16 cellular contexts compared by ENCODE assay signal in the genomic region with DNA sequence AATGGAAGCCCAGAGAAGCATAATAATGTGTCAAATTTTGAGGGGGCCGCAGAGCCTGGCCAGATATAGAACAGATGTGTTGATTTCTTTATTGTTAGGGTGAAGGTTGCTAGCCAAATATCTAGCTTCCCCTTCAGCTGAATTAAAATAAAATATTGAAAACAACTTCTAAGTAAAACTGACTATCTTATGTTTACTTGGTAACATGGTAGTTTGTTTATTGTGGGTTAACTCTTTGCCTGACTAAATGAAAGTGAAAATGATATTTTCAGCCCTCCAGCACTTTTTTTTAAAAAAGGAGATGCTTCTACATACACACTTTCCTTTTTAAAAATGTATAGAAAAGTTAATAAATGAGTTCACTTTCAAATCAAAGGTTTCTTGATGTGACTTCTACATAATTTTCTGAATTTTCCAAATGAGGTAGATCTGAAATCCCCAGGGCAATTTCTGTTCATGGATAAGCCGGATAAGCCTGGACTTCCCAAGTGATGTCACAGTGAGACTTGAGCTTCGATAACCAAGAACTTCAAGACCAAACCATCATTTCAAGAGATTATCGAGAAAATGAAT.
DNase-seq lines count a peak whose midpoint lies in the region; ATAC-seq and TF ChIP-seq lines count a peak whose summit lies in the region.
"Had no signal": no experiment of that assay in that cellular context is flagged by ENCODE, and none has a peak within 500 bp of the region (broad histone marks: within the 10 kb centered on the region; RNA-seq: fewer than 3 reads in every experiment).

No MANE protein-coding gene starts in this region.

- peak overlapping the region; percentile 11 for H3K4me3 Mint-ChIP-seq in activated CD4-positive, alpha-beta T cell treated with anti-CD3 and anti-CD28 coated beads, Interleukin-2, amount 10 ng/mL, durations not matched to agents 7 days and 5 days
- no peak overlapping the region for H3K4me3 Mint-ChIP-seq in activated CD4-positive, alpha-beta T cell treated with anti-CD3 and anti-CD28 coated beads for 36 hours
- H3K4me3 Mint-ChIP-seq: activated naive CD8-positive, alpha-beta T cell had no signal

- no peaks in the 10 kb centered on the region for H3K36me3 ChIP-seq in MM.1S (replicated peaks; ENCODE audit: insufficient read depth, low read length)
- H3K36me3 ChIP-seq in mesenchymal stem cell (ENCODE audit: control insufficient read depth in 1 of 2, insufficient read depth in 2 of 2, low read depth in 1 of 2, low read length in 2 of 2) = no peaks in the 10 kb centered on the region
- H3K36me3 ChIP-seq: tibial nerve had no signal

- H3F3A ChIP-seq in MM.1S (ENCODE audit: insufficient read depth, low read length) = peaks cover 3% of the 10 kb centered on the region; the same call in 1 of the 2 replicates

- peaks cover 10% of the 10 kb centered on the region for H3K9me3 Mint-ChIP-seq in activated CD4-positive, alpha-beta T cell treated with anti-CD3 and anti-CD28 coated beads, Interleukin-2, amount 10 ng/mL, durations not matched to agents 7 days and 5 days
- no peaks in the 10 kb centered on the region for H3K9me3 Mint-ChIP-seq in activated CD4-positive, alpha-beta T cell treated with anti-CD3 and anti-CD28 coated beads for 36 hours (ENCODE audit: low read depth)

- peak overlapping the region; percentile 65 for H3K27ac Mint-ChIP-seq in activated CD4-positive, alpha-beta T cell treated with anti-CD3 and anti-CD28 coated beads, Interleukin-2, amount 10 ng/mL, durations not matched to agents 7 days and 5 days
- no peak overlapping the region for H3K27ac Mint-ChIP-seq in activated CD4-positive, alpha-beta T cell treated with anti-CD3 and anti-CD28 coated beads for 36 hours
- H3K27ac Mint-ChIP-seq: activated naive CD8-positive, alpha-beta T cell had no signal

- no peaks in the 10 kb centered on the region for H3K27me3 ChIP-seq in MM.1S (replicated peaks; ENCODE audit: insufficient read depth, low read length)
- H3K27me3 ChIP-seq in mesenchymal stem cell (ENCODE audit: control insufficient read depth in 1 of 2, insufficient read depth in 1 of 2, low read length in 2 of 2) = no peaks in the 10 kb centered on the region
- H3K27me3 ChIP-seq: tibial nerve had no signal

- DNase-seq in activated CD4-positive, alpha-beta T cell treated with anti-CD3 and anti-CD28 coated beads, Interleukin-2, amount 10 ng/mL, durations not matched to agents 7 days and 5 days = no peak
- DNase-seq in activated CD4-positive, alpha-beta T cell treated with anti-CD3 and anti-CD28 coated beads for 36 hours = no peak
- DNase-seq in GM20000 (ENCODE audit: low spot score) (peak; percentile 23), MM.1S (peak; percentile 36), mesenchymal stem cell (peak; percentile 9), GM10248 (ENCODE audit: extremely low spot score) (no peak), NCI-H2107 (lab: John Stamatoyannopoulos, UW) (no peak)
- no peak for DNase-seq in effector CD8-positive, alpha-beta T cell (lab: John Stamatoyannopoulos, UW)
- DNase-seq: hypothalamus, NCI-H1694, NCI-H510A, small intestine had no signal

- TF ChIP-seq CTCF in GM20000 (IDR thresholded peaks at IDR 0.05; ENCODE audit: extremely low read depth, missing control alignments) = no peak
- no peak for TF ChIP-seq CTCF in MM.1S (IDR thresholded peaks at IDR 0.05; ENCODE audit: low read length)
- TF ChIP-seq CTCF in GM10248 (IDR thresholded peaks at IDR 0.05; ENCODE audit: control extremely low read depth, extremely low read depth, low read depth, missing control alignments) = no peak

- H3K4me3 ChIP-seq in MM.1S (ENCODE audit: low read length) = peak overlapping the region; percentile 11; the same call in 1 of the 2 replicates
- no peak overlapping the region for H3K4me3 ChIP-seq in mesenchymal stem cell (ENCODE audit: insufficient read depth in 1 of 2, low read depth in 1 of 2, low read length in 2 of 2)
- H3K4me3 ChIP-seq: tibial nerve had no signal

- H3K4me2 ChIP-seq in MM.1S (ENCODE audit: low read depth, low read length) = peak overlapping the region; percentile 36
- H3K4me2 ChIP-seq in mesenchymal stem cell (ENCODE audit: low read length, poor library complexity, severe bottlenecking) = no peak overlapping the region

- peaks cover 11% of the 10 kb centered on the region for H3K27me3 Mint-ChIP-seq in activated CD4-positive, alpha-beta T cell treated with anti-CD3 and anti-CD28 coated beads, Interleukin-2, amount 10 ng/mL, durations not matched to agents 7 days and 5 days
- H3K27me3 Mint-ChIP-seq in activated CD4-positive, alpha-beta T cell treated with anti-CD3 and anti-CD28 coated beads for 36 hours = peaks cover 9% of the 10 kb centered on the region

- H3K79me2 ChIP-seq in MM.1S (ENCODE audit: low read length) = no peaks in the 10 kb centered on the region

- H3K27ac ChIP-seq in MM.1S (ENCODE audit: low read length) (no peak overlapping the region), mesenchymal stem cell (ENCODE audit: low read length, poor library complexity, severe bottlenecking) (no peak overlapping the region)
- H3K27ac ChIP-seq: C4-2B, tibial nerve had no signal

- no peak overlapping the region for H4K91ac ChIP-seq in mesenchymal stem cell (ENCODE audit: low read length)

- H3K14ac ChIP-seq in mesenchymal stem cell (ENCODE audit: low read length in 2 of 2) = no peak overlapping the region

- POLR2A ChIA-PET in activated CD4-positive, alpha-beta T cell treated with anti-CD3 and anti-CD28 coated beads, Interleukin-2, amount 10 ng/mL, durations not matched to agents 7 days and 5 days (lab: Charles Lee) = interaction anchor here (0.6 kb wide), 1 partner anchor 736 kb away, joined by 4 read pairs; no protein-coding TSS in a partner anchor
- POLR2A ChIA-PET in activated CD4-positive, alpha-beta T cell treated with anti-CD3 and anti-CD28 coated beads for 36 hours (lab: Charles Lee) = interaction anchor here (0.6 kb wide), 1 partner anchor 292 kb away, joined by 3 read pairs; no protein-coding TSS in a partner anchor
- POLR2A ChIA-PET in GM10248 (lab: Yijun Ruan, JAX) = no interaction called here

- H3K18ac ChIP-seq in mesenchymal stem cell (ENCODE audit: low read depth in 1 of 2, low read length in 2 of 2) = no peak overlapping the region

- no peaks in the 10 kb centered on the region for H3K79me1 ChIP-seq in mesenchymal stem cell (replicated peaks; ENCODE audit: low read length, poor library complexity, severe bottlenecking)

- 83% methylated on average over 1 of the region's 4 CpGs for WGBS in mesenchymal stem cell

- H3K4ac ChIP-seq in mesenchymal stem cell (ENCODE audit: low read depth in 1 of 2, low read length in 2 of 2) = no peak overlapping the region

- H4K20me1 ChIP-seq in MM.1S (ENCODE audit: insufficient read depth, low read length) = no peaks in the 10 kb centered on the region

- H2AFZ ChIP-seq in MM.1S (ENCODE audit: low read length) = no peak overlapping the region
- no peak overlapping the region for H2AFZ ChIP-seq in mesenchymal stem cell (ENCODE audit: low read depth, low read length)

- H3K9me2 ChIP-seq in MM.1S (replicated peaks; ENCODE audit: insufficient read depth, low read length) = no peaks in the 10 kb centered on the region

- H3K9ac ChIP-seq in MM.1S (ENCODE audit: low read length) (no peak overlapping the region), mesenchymal stem cell (ENCODE audit: low read length) (no peak overlapping the region)

- ATAC-seq in activated CD4-positive, alpha-beta T cell treated with anti-CD3 and anti-CD28 coated beads for 36 hours = no peak
- ATAC-seq: SK-N-SH treated with all-trans-retinoic acid at 6 μM for 48 hours had no signal

- H2BK5ac ChIP-seq in mesenchymal stem cell (ENCODE audit: low read depth, low read length, poor library complexity, severe bottlenecking) = no peak overlapping the region

- H3K36me3 Mint-ChIP-seq in activated CD4-positive, alpha-beta T cell treated with anti-CD3 and anti-CD28 coated beads, Interleukin-2, amount 10 ng/mL, durations not matched to agents 7 days and 5 days (ENCODE audit: low read depth) = peaks cover 8% of the 10 kb centered on the region
- no peaks in the 10 kb centered on the region for H3K36me3 Mint-ChIP-seq in activated CD4-positive, alpha-beta T cell treated with anti-CD3 and anti-CD28 coated beads for 36 hours (ENCODE audit: low read depth)

- intact Hi-C loops in activated CD4-positive, alpha-beta T cell treated with anti-CD3 and anti-CD28 coated beads for 36 hours (cut with DNase I, micrococcal nuclease) = no loop called here

- H3K4me1 Mint-ChIP-seq in activated CD4-positive, alpha-beta T cell treated with anti-CD3 and anti-CD28 coated beads, Interleukin-2, amount 10 ng/mL, durations not matched to agents 7 days and 5 days = peaks cover 24% of the 10 kb centered on the region
- peaks cover 13% of the 10 kb centered on the region for H3K4me1 Mint-ChIP-seq in activated CD4-positive, alpha-beta T cell treated with anti-CD3 and anti-CD28 coated beads for 36 hours

- H2BK120ac ChIP-seq in mesenchymal stem cell (ENCODE audit: low read depth, low read length) = no peak overlapping the region

- H4K8ac ChIP-seq in mesenchymal stem cell (ENCODE audit: low read length) = no peak overlapping the region

- no peaks in the 10 kb centered on the region for H3K9me3 ChIP-seq in MM.1S (replicated peaks; ENCODE audit: insufficient read depth, low read length)
- H3K9me3 ChIP-seq in mesenchymal stem cell (ENCODE audit: control insufficient read depth, low read length) = no peaks in the 10 kb centered on the region
- H3K9me3 ChIP-seq: tibial nerve had no signal

- no peak overlapping the region for H2BK15ac ChIP-seq in mesenchymal stem cell (ENCODE audit: low read depth, poor library complexity, severe bottlenecking)

- H3K23ac ChIP-seq in mesenchymal stem cell (ENCODE audit: low read length in 2 of 2) = no peak overlapping the region

- no peak overlapping the region for H2AK5ac ChIP-seq in mesenchymal stem cell (ENCODE audit: low read length, severe bottlenecking)

- H2BK12ac ChIP-seq in mesenchymal stem cell (ENCODE audit: low read length in 2 of 2) = no peak overlapping the region

- peaks cover 17% of the 10 kb centered on the region for H3K4me1 ChIP-seq in MM.1S (ENCODE audit: low read length)
- H3K4me1 ChIP-seq in mesenchymal stem cell (ENCODE audit: control insufficient read depth, insufficient read depth, low read depth, low read length) = no peaks in the 10 kb centered on the region
- H3K4me1 ChIP-seq: tibial nerve had no signal

- CTCF ChIA-PET in activated CD4-positive, alpha-beta T cell treated with anti-CD3 and anti-CD28 coated beads, Interleukin-2, amount 10 ng/mL, durations not matched to agents 7 days and 5 days (lab: Charles Lee) = interaction anchor here (0.6 to 1.6 kb wide), 6 partner anchors 16 to 200 kb away, joined by 3 read pairs; no protein-coding TSS in a partner anchor
- CTCF ChIA-PET in activated CD4-positive, alpha-beta T cell treated with anti-CD3 and anti-CD28 coated beads for 36 hours (lab: Charles Lee) = interaction anchor here (1.7 kb wide), 1 partner anchor 10 kb away, joined by 4 read pairs; no protein-coding TSS in a partner anchor
- CTCF ChIA-PET in GM10248 (lab: Yijun Ruan, JAX) = interaction anchor here (1.0 to 2.1 kb wide), 3 partner anchors 20 to 589 kb away, joined by 3 to 6 read pairs (median 3); no protein-coding TSS in a partner anchor

Comparison
In these comparisons a context has a peak if more than half of its experiments do, and no peak if none do; other contexts are left out.
1. DNase-seq: peak in GM20000 (single experiment), MM.1S (single experiment) and mesenchymal stem cell (single experiment); none in activated CD4-positive, alpha-beta T cell treated with anti-CD3 and anti-CD28 coated beads, Interleukin-2, amount 10 ng/mL, durations not matched to agents 7 days and 5 days (single experiment), activated CD4-positive, alpha-beta T cell treated with anti-CD3 and anti-CD28 coated beads for 36 hours (single experiment), GM10248 (single experiment), effector CD8-positive, alpha-beta T cell (single experiment) and NCI-H2107 (single experiment).